ENCODE assay signal across 8 cellular contexts in genomic region chrX:93422693-93423092, GRCh38.
DNase-seq lines count a peak whose midpoint lies in the region; ATAC-seq, FAIRE-seq and TF ChIP-seq lines count a peak whose summit lies in the region.

No MANE protein-coding gene starts in this region.

- no peaks in the 10 kb centered on the region for H3K36me3 ChIP-seq in thyroid gland

- intact Hi-C loops in thyroid gland (cut with DNase I), result no loop called here

- peak; percentile 2 to 54 for DNase-seq in NCI-H446 (lab: John Stamatoyannopoulos, UW)
- no peak for DNase-seq in NCI-H446 treated with DMSO at 0.1 percent for 48 hours (lab: John Stamatoyannopoulos, UW)
- peak; percentile 2 for DNase-seq in H54 (ENCODE audit: insufficient read length, low spot score)
- DNase-seq in NCI-H2171 treated with DMSO at 0.1 percent for 48 hours (lab: John Stamatoyannopoulos, UW), result peak; percentile 26
- DNase-seq in thyroid gland, result peak in 1 of 2 donors; percentile 12
- no peak for DNase-seq in mucosa of gallbladder (ENCODE audit: low spot score)
- no peak for DNase-seq in effector CD8-positive, alpha-beta T cell (lab: John Stamatoyannopoulos, UW)

- 17 to 19% methylated on average over 6 of the region's 6 CpGs for WGBS in thyroid gland, 2 donors

- no peak overlapping the region for H3K27ac ChIP-seq in thyroid gland

- no peak overlapping the region for H3K4me3 ChIP-seq in thyroid gland (replicated peaks in 1 of 3)

- H3K4me1 ChIP-seq in thyroid gland, result no peaks in the 10 kb centered on the region

- TF ChIP-seq POLR2A in H54 (IDR thresholded peaks at IDR 0.05; ENCODE audit: low read depth, low read length), result no peak
- no peak for TF ChIP-seq POLR2A in thyroid gland (IDR thresholded peaks at IDR 0.05)

- no peaks in the 10 kb centered on the region for H3K27me3 ChIP-seq in thyroid gland

- ATAC-seq in esophagus mucosa, result peak; percentile 56

- H3K9me3 ChIP-seq in thyroid gland, result no peaks in the 10 kb centered on the region

- peak in 4 of 6 experiments; percentile 39 to 56 (median 48) for TF ChIP-seq CTCF in thyroid gland (IDR thresholded peaks at IDR 0.05)

- FAIRE-seq in H54 (lab: Jason Lieb, UNC), result no peak

Comparison
In these comparisons a context has a peak if more than half of its experiments do, and no peak if none do; other contexts are left out.
1. DNase-seq: peak in NCI-H446 (2 of 2), H54 (single experiment) and NCI-H2171 treated with DMSO at 0.1 percent for 48 hours (single experiment); none in NCI-H446 treated with DMSO at 0.1 percent for 48 hours (single experiment), mucosa of gallbladder (single experiment) and effector CD8-positive, alpha-beta T cell (single experiment).